Comparison of ENCODE assay signal across 24 cellular contexts in genomic region chr11:69396051-69396947, GRCh38.
A peak's percentile ranks its signal among the peaks of the same experiment; 100 is the strongest.
DNase-seq lines count a peak whose midpoint lies in the region; ATAC-seq, FAIRE-seq and TF ChIP-seq lines count a peak whose summit lies in the region.
"Had no signal": no experiment of that assay in that cellular context is flagged by ENCODE, and none has a peak within 500 bp of the region (broad histone marks: within the 10 kb centered on the region; RNA-seq: fewer than 3 reads in every experiment).

No MANE protein-coding gene starts in this region.

- CTCF ChIA-PET in HepG2 (lab: Yijun Ruan, JAX; ENCODE audit: low intra/inter-chr PET ratio, low total read pairs), result no interaction called here

- peak; percentile 8 for TF ChIP-seq CTCF in liver (IDR thresholded peaks at IDR 0.05; ENCODE audit: low read depth, low read length, missing input control)
- no peak for TF ChIP-seq CTCF in HepG2 (CRISPR knock-in tag; IDR thresholded peaks at IDR 0.05)
- no peak for TF ChIP-seq CTCF in kidney (IDR thresholded peaks at IDR 0.05; ENCODE audit: borderline replicate concordance, extremely low read depth, insufficient read depth)

- POLR2A ChIA-PET in HepG2 (lab: Yijun Ruan, JAX), result no interaction called here

- H3K79me2 ChIP-seq in HepG2 (ENCODE audit: insufficient read depth, low read length), result no peaks in the 10 kb centered on the region

- H3K36me3 ChIP-seq in liver (ENCODE audit: control insufficient read depth in 4 of 4, insufficient read depth in 3 of 4, low read depth in 1 of 4, low read length in 3 of 4) (no peaks in the 10 kb centered on the region), HepG2 (replicated peaks in 1 of 2; ENCODE audit: control insufficient read depth in 1 of 2, insufficient read depth in 2 of 2, low read length in 2 of 2) (no peaks in the 10 kb centered on the region), kidney (ENCODE audit: control insufficient read depth in 1 of 2, insufficient read depth in 2 of 2, low read length in 2 of 2) (no peaks in the 10 kb centered on the region)
- H3K36me3 ChIP-seq: BLaER1, SJSA1 had no signal

- H2AFZ ChIP-seq in HepG2 (ENCODE audit: low read length), result no peak overlapping the region
- H2AFZ ChIP-seq: GM23338 had no signal

- DNase-seq in HepG2 (ENCODE audit: low spot score) (no peak), kidney (peak; percentile 57), posterior vena cava (ENCODE audit: low spot score) (peak; percentile 60), frontal cortex (ENCODE audit: low spot score in 2 of 2) (no peak)
- DNase-seq: CD8-positive, alpha-beta T cell; DMS53; EL; HCEC 1CT; KBM-7; MV-4-11; NCI-H187; NCI-H2107; NCI-H510A; NCI-H774; OCI-M1 had no signal

- TF ChIP-seq POLR2A in HepG2 (IDR thresholded peaks at IDR 0.05; ENCODE audit: insufficient read depth in 1 of 2, low read depth in 2 of 2, low read length in 2 of 2), result no peak

- 64% methylated on average over 14 of the region's 14 CpGs for WGBS in liver
- 22% methylated on average over 6 of the region's 14 CpGs for WGBS in HepG2 (ENCODE audit: low lambda C conversion rate)

- H3K9ac ChIP-seq in liver (ENCODE audit: low read depth in 1 of 2, low read length in 2 of 2) (peak overlapping the region in 1 of 2 donors; percentile 24), HepG2 (ENCODE audit: insufficient read depth, low read depth, low read length) (no peak overlapping the region), kidney (ENCODE audit: low read length in 2 of 2) (no peak overlapping the region)
- H3K9ac ChIP-seq: BLaER1 had no signal

- TF ChIP-seq EP300 in HepG2 (IDR thresholded peaks at IDR 0.05; ENCODE audit: low read depth in 2 of 2, low read length in 2 of 2) (no peak), HepG2 (CRISPR knock-in tag; IDR thresholded peaks at IDR 0.05; ENCODE audit: borderline replicate concordance) (no peak)

- no peak for ATAC-seq in HepG2
- no peak for ATAC-seq in GM21619 (IDR thresholded peaks at IDR 0.05; ENCODE audit: unreplicated experiment)
- no peak for ATAC-seq in GM18517 (IDR thresholded peaks at IDR 0.05; ENCODE audit: unreplicated experiment)
- ATAC-seq: CD8-positive, alpha-beta T cell; GM12878; GM23338 had no signal

- in situ Hi-C loops in HepG2 (cut with HindIII; ENCODE audit: extremely low pct_ligation_motif_present, low pct_unique_long_range_greater_than_20kb), result no loop called here

- H3K4me3 ChIP-seq in liver (ENCODE audit: low read depth in 1 of 3, low read length in 3 of 3) (no peak overlapping the region), HepG2 (replicated peaks in 1 of 3; ENCODE audit: insufficient read depth in 1 of 3, low read depth in 2 of 3, low read length in 3 of 3) (no peak overlapping the region), kidney (ENCODE audit: low read length in 2 of 2) (no peak overlapping the region)
- H3K4me3 ChIP-seq: BLaER1, GM12878, GM23338, SJSA1 had no signal

- intact Hi-C loops in HepG2 (cut with micrococcal nuclease; ENCODE audit: unreplicated experiment) (no loop called here), kidney (cut with DNase I) (no loop called here), posterior vena cava (cut with DNase I) (no loop called here)

- BruUV-seq in HepG2 (replicated peaks; lab: Mats Ljungman, UMichigan), result no TSS peak

- no peaks in the 10 kb centered on the region for H4K20me1 ChIP-seq in HepG2 (ENCODE audit: insufficient read depth, low read length)
- H4K20me1 ChIP-seq: BLaER1 had no signal

- no peak for FAIRE-seq in HepG2 (lab: Jason Lieb, UNC)
- FAIRE-seq in kidney (lab: Jason Lieb, UNC), result no peak
- FAIRE-seq in frontal cortex (lab: Jason Lieb, UNC), result no peak
- FAIRE-seq: GM12878, GM19239 had no signal

- H3K27me3 ChIP-seq in liver (ENCODE audit: control insufficient read depth in 4 of 4, insufficient read depth in 4 of 4, low read length in 3 of 4) (no peaks in the 10 kb centered on the region), HepG2 (ENCODE audit: control insufficient read depth in 1 of 2, insufficient read depth in 2 of 2, low read length in 2 of 2) (peaks cover 9 to 52% of the 10 kb centered on the region in 2 experiments; a peak in 4 of 5 replicates)
- H3K27me3 ChIP-seq: BLaER1, SJSA1 had no signal

- no peaks in the 10 kb centered on the region for H3K9me3 ChIP-seq in liver (ENCODE audit: control insufficient read depth in 4 of 4, low read length in 3 of 4)
- no peaks in the 10 kb centered on the region for H3K9me3 ChIP-seq in HepG2 (ENCODE audit: low read length)
- H3K9me3 ChIP-seq in kidney (ENCODE audit: control insufficient read depth in 1 of 2, low read length in 2 of 2), result peaks cover 0 to 4% of the 10 kb centered on the region in 2 donors
- H3K9me3 ChIP-seq: BLaER1, SJSA1 had no signal

- peak overlapping the region; percentile 73 to 91 for H3K27ac ChIP-seq in liver (ENCODE audit: low read depth in 1 of 2, low read length in 2 of 2)
- H3K27ac ChIP-seq in HepG2 (ENCODE audit: extremely low read length, insufficient read depth, low read length), result no peak overlapping the region
- no peak overlapping the region for H3K27ac ChIP-seq in kidney (ENCODE audit: low read depth in 2 of 2, low read length in 2 of 2)
- H3K27ac ChIP-seq: RWPE1, SJSA1 had no signal

- TF ChIP-seq RAD21 in liver (IDR thresholded peaks at IDR 0.05) (peak; percentile 62 to 78), HepG2 (CRISPR knock-in tag; IDR thresholded peaks at IDR 0.05) (no peak)

- no peak overlapping the region for H3K4me2 ChIP-seq in HepG2 (ENCODE audit: low read depth, low read length)
- H3K4me2 ChIP-seq: GM23338 had no signal

- peaks cover 8 to 43% (median 23%) of the 10 kb centered on the region in 4 donors for H3K4me1 ChIP-seq in liver (ENCODE audit: control insufficient read depth in 4 of 4, insufficient read depth in 4 of 4, low read length in 3 of 4)
- no peaks in the 10 kb centered on the region for H3K4me1 ChIP-seq in HepG2 (ENCODE audit: insufficient read depth, low read length)
- H3K4me1 ChIP-seq in kidney (ENCODE audit: control insufficient read depth in 1 of 2, insufficient read depth in 1 of 2, low read depth in 1 of 2, low read length in 2 of 2), result peaks cover 0 to 2% of the 10 kb centered on the region in 2 donors

TF ChIP-seq in liver, 16 proteins besides CTCF, POLR2A, EP300 and RAD21 (continues in another document):
- TF ChIP-seq HNF4A (conservative IDR thresholded peaks at IDR 0.05) (peak; percentile 93 to 98), SP1 (IDR thresholded peaks at IDR 0.05) (peak; percentile 89), ZBTB33 (IDR thresholded peaks at IDR 0.05) (no peak), TAF1 (conservative IDR thresholded peaks at IDR 0.05) (no peak), NR2F2 (IDR thresholded peaks at IDR 0.05) (peak; percentile 81), GABPA (IDR thresholded peaks at IDR 0.05 in 1 of 2, conservative IDR thresholded peaks at IDR 0.05 in 1 of 2) (peak in 1 of 2 donors; percentile 15), FOXA1 (IDR thresholded peaks at IDR 0.05) (peak; percentile 70), HNF4G (IDR thresholded peaks at IDR 0.05) (peak; percentile 81), FOXA2 (IDR thresholded peaks at IDR 0.05) (peak; percentile 49), MAX (IDR thresholded peaks at IDR 0.05) (no peak), RXRA (IDR thresholded peaks at IDR 0.05) (peak; percentile 98 to 100)

TF ChIP-seq in HepG2, 621 proteins besides CTCF, POLR2A, EP300 and RAD21:
- TF ChIP-seq PAWR (CRISPR knock-in tag; IDR thresholded peaks at IDR 0.05; ENCODE audit: borderline replicate concordance), result no peak
- TF ChIP-seq KMT2B (CRISPR knock-in tag; IDR thresholded peaks at IDR 0.05), result no peak
- TF ChIP-seq ZNF274 (CRISPR knock-in tag; IDR thresholded peaks at IDR 0.05), result no peak
- TF ChIP-seq SCMH1 (CRISPR knock-in tag; IDR thresholded peaks at IDR 0.05; ENCODE audit: borderline replicate concordance), result no peak
- no peak for TF ChIP-seq ZNF552 (CRISPR knock-in tag; IDR thresholded peaks at IDR 0.05; ENCODE audit: borderline replicate concordance)
- no peak for TF ChIP-seq ZNF10 (CRISPR knock-in tag; IDR thresholded peaks at IDR 0.05; ENCODE audit: borderline replicate concordance, low read depth)
- no peak for TF ChIP-seq ZNF746 (CRISPR knock-in tag; IDR thresholded peaks at IDR 0.05)
- TF ChIP-seq MTF1 (CRISPR knock-in tag; IDR thresholded peaks at IDR 0.05), result no peak
- TF ChIP-seq POGK (CRISPR knock-in tag; conservative IDR thresholded peaks at IDR 0.05), result no peak
- TF ChIP-seq PLSCR1 (CRISPR knock-in tag; IDR thresholded peaks at IDR 0.05; ENCODE audit: borderline replicate concordance), result no peak
- TF ChIP-seq ZNF839 (CRISPR knock-in tag; IDR thresholded peaks at IDR 0.05; ENCODE audit: borderline replicate concordance), result no peak
- TF ChIP-seq ZFP36L2 (CRISPR knock-in tag; IDR thresholded peaks at IDR 0.05), result no peak

Comparison
In these comparisons a context has a peak if more than half of its experiments do, and no peak if none do; other contexts are left out.
1. H3K27ac ChIP-seq: peak in liver (2 of 2); none in HepG2 (single experiment) and kidney (0 of 2).
2. DNase-seq: peak in kidney (single experiment) and posterior vena cava (single experiment); none in HepG2 (single experiment) and frontal cortex (0 of 2).